1 cellular context compared by ENCODE assay signal in genomic region chr10:92103376-92104084, GRCh38.
TF ChIP-seq lines count a peak whose summit lies in the region.

No MANE protein-coding gene starts in this region.

TF ChIP-seq in GM23338, 12 proteins besides CTCF, POLR2A, EP300 and RAD21 (continued from another document):
- TF ChIP-seq ZNF462 (CRISPR knock-in tag; IDR thresholded peaks at IDR 0.05) = no peak
- no peak for TF ChIP-seq JUNB (IDR thresholded peaks at IDR 0.05; ENCODE audit: unreplicated experiment)
- no peak for TF ChIP-seq REST (IDR thresholded peaks at IDR 0.05; ENCODE audit: unreplicated experiment)
